In genomic region chr14:100165825-100166520, GRCh38 we compare ENCODE assay signal across 2 cellular contexts.
TF ChIP-seq lines count a peak whose summit lies in the region.

No MANE protein-coding gene starts in this region.

TF ChIP-seq in A549, 52 proteins besides CTCF, POLR2A, EP300 and RAD21 (continued from another document):
- TF ChIP-seq USF2 (IDR thresholded peaks at IDR 0.05), result no peak
- no peak for TF ChIP-seq POLR2AphosphoS2 (conservative IDR thresholded peaks at IDR 0.05; ENCODE audit: low read length)
- TF ChIP-seq PBX3 (IDR thresholded peaks at IDR 0.05), result no peak
- no peak for TF ChIP-seq HEYL (CRISPR knock-in tag; IDR thresholded peaks at IDR 0.05)
- no peak for TF ChIP-seq HOXA7 (CRISPR knock-in tag; IDR thresholded peaks at IDR 0.05)
TF ChIP-seq in A549: peak in this region for 0.

TF ChIP-seq in GM23338, 12 proteins besides CTCF, POLR2A, EP300 and RAD21 (continued from another document):
- no peak for TF ChIP-seq ZNF462 (CRISPR knock-in tag; IDR thresholded peaks at IDR 0.05)
- TF ChIP-seq EZH2 (IDR thresholded peaks at IDR 0.05; ENCODE audit: low read depth, unreplicated experiment), result no peak
